ENCODE assay signal across 25 cellular contexts in the genomic region with DNA sequence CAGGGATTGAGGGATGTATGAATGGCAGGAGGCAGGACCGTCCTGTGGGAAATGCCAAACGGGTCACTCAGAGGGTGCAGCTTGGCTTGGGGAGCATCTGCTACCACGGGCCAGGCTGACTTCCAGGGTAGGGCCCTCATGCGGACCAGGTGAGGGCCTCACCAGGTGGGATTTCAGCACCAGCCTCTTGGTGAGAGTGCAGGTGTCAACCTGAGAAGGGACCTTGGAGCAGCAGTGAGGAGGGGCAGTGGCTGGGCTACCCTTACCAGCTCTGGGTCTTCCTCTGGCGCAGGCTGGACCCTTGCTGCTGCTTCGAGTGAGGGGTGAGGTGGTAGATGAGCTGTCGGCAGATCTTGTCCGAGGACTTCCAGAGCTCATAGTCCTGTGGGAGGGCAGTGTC. TPM values are rescaled to one million over a fixed set of nuclear protein-coding genes. Genes with fewer than 3 reads are reported as not detected.
DNase-seq lines count a peak whose midpoint lies in the region; ATAC-seq, FAIRE-seq and TF ChIP-seq lines count a peak whose summit lies in the region.
"Had no signal": no experiment of that assay in that cellular context is flagged by ENCODE, and none has a peak within 500 bp of the region (broad histone marks: within the 10 kb centered on the region; RNA-seq: fewer than 3 reads in every experiment).

No MANE protein-coding gene starts in this region.

- H2AFZ ChIP-seq in HepG2 (ENCODE audit: low read length), result no peak overlapping the region

- DNase-seq in HepG2 (ENCODE audit: low spot score) (no peak), right lobe of liver (no peak), pancreas (peak in 1 of 6 donors; percentile 50), tibial nerve (ENCODE audit: low spot score in 2 of 2) (no peak), NCI-H748 (lab: John Stamatoyannopoulos, UW; ENCODE audit: unreplicated experiment) (no peak)
- no peak for DNase-seq in CD4-positive, alpha-beta memory T cell
- DNase-seq: AML-193, DMS53, GDM1, GOT3, HCEC 1CT, KG1, NCI-H1105, NCI-H146, NCI-H2029, NCI-H226, NCI-H524, OCI-M1, Right ventricle myocardium superior had no signal

- H3K4me1 ChIP-seq in HepG2 (ENCODE audit: insufficient read depth, low read length), result peaks cover 81% of the 10 kb centered on the region
- H3K4me1 ChIP-seq in right lobe of liver, result peaks cover 0 to 9% (median 0%) of the 10 kb centered on the region in 4 donors
- peaks cover 0 to 13% (median 12%) of the 10 kb centered on the region in 3 donors for H3K4me1 ChIP-seq in pancreas
- peaks cover 0 to 78% (median 30%) of the 10 kb centered on the region in 4 donors for H3K4me1 ChIP-seq in tibial nerve
- peaks cover 4% of the 10 kb centered on the region for H3K4me1 ChIP-seq in CD4-positive, alpha-beta memory T cell (ENCODE audit: insufficient read depth, low read length)

- H3K4me3 ChIP-seq in HepG2 (replicated peaks in 1 of 3; ENCODE audit: insufficient read depth in 1 of 3, low read depth in 2 of 3, low read length in 3 of 3) (no peak overlapping the region), right lobe of liver (no peak overlapping the region), pancreas (no peak overlapping the region), tibial nerve (no peak overlapping the region)
- no peak overlapping the region for H3K4me3 ChIP-seq in CD4-positive, alpha-beta memory T cell (ENCODE audit: low read length in 2 of 2)

- no peaks in the 10 kb centered on the region for H4K20me1 ChIP-seq in HepG2 (ENCODE audit: insufficient read depth, low read length)

- peak overlapping the region; percentile 28; the same call in 1 of the 2 replicates for H3K4me2 ChIP-seq in HepG2 (ENCODE audit: low read depth, low read length)

- H3K36me3 Mint-ChIP-seq in brain, result no peaks in the 10 kb centered on the region
- H3K36me3 Mint-ChIP-seq in CD4-positive, alpha-beta memory T cell, result no peaks in the 10 kb centered on the region
- H3K36me3 Mint-ChIP-seq: CD14-positive monocyte had no signal

- CTCF ChIA-PET in HepG2 (lab: Yijun Ruan, JAX; ENCODE audit: low intra/inter-chr PET ratio, low total read pairs), result no interaction called here
- CTCF ChIA-PET in CD4-positive, alpha-beta memory T cell (lab: Charles Lee; ENCODE audit: partially characterized antibody), result no interaction called here

- peaks cover 10% of the 10 kb centered on the region for H3K79me2 ChIP-seq in HepG2 (ENCODE audit: insufficient read depth, low read length)

- no peak for TF ChIP-seq CTCF in HepG2 (CRISPR knock-in tag; IDR thresholded peaks at IDR 0.05)
- no peak for TF ChIP-seq CTCF in right lobe of liver (IDR thresholded peaks at IDR 0.05)
- no peak for TF ChIP-seq CTCF in brain (conservative IDR thresholded peaks at IDR 0.05)
- no peak for TF ChIP-seq CTCF in pancreas (IDR thresholded peaks at IDR 0.05)
- no peak for TF ChIP-seq CTCF in tibial nerve (IDR thresholded peaks at IDR 0.05)

- no peak overlapping the region for H3K9ac ChIP-seq in HepG2 (ENCODE audit: insufficient read depth, low read depth, low read length)

- TF ChIP-seq EP300 in HepG2 (IDR thresholded peaks at IDR 0.05; ENCODE audit: low read depth in 2 of 2, low read length in 2 of 2) (no peak), HepG2 (CRISPR knock-in tag; IDR thresholded peaks at IDR 0.05; ENCODE audit: borderline replicate concordance) (no peak), tibial nerve (IDR thresholded peaks at IDR 0.05) (no peak)

- peaks cover 46% of the 10 kb centered on the region for H3K4me1 Mint-ChIP-seq in brain
- peaks cover 0 to 6% (median 2%) of the 10 kb centered on the region in 4 donors for H3K4me1 Mint-ChIP-seq in CD4-positive, alpha-beta memory T cell

- no peak overlapping the region for H3K4me3 Mint-ChIP-seq in brain
- H3K4me3 Mint-ChIP-seq in CD4-positive, alpha-beta memory T cell, result no peak overlapping the region
- H3K4me3 Mint-ChIP-seq: CD14-positive monocyte had no signal

- no TSS peak for BruUV-seq in HepG2 (replicated peaks; lab: Mats Ljungman, UMichigan)

- H3K9me3 ChIP-seq in HepG2 (ENCODE audit: low read length) (no peaks in the 10 kb centered on the region), right lobe of liver (no peaks in the 10 kb centered on the region), pancreas (no peaks in the 10 kb centered on the region), tibial nerve (no peaks in the 10 kb centered on the region)
- no peaks in the 10 kb centered on the region for H3K9me3 ChIP-seq in CD4-positive, alpha-beta memory T cell (ENCODE audit: control insufficient read depth in 1 of 2, low read length in 2 of 2)

- in situ Hi-C loops in HepG2 (cut with HindIII; ENCODE audit: extremely low pct_ligation_motif_present, low pct_unique_long_range_greater_than_20kb), result no loop called here

- WGBS in HepG2 (ENCODE audit: low lambda C conversion rate), result 82% methylated on average over 3 of the region's 8 CpGs
- no CpG with 5 or more reads among the region's 8 CpGs for WGBS in right lobe of liver (ENCODE audit: insufficient coverage, low coverage, low lambda C conversion rate, missing lambda C conversion rate)
- 61 to 64% methylated on average over 8 of the region's 8 CpGs for WGBS in pancreas, 2 donors
- 51 to 52% methylated on average over 8 of the region's 8 CpGs for WGBS in tibial nerve, 2 donors

- peaks cover 0 to 2% (median 0%) of the 10 kb centered on the region in 5 experiments for H3K9me3 Mint-ChIP-seq in brain
- no peaks in the 10 kb centered on the region for H3K9me3 Mint-ChIP-seq in CD4-positive, alpha-beta memory T cell
- H3K9me3 Mint-ChIP-seq: CD14-positive monocyte had no signal

- H3K27me3 ChIP-seq in HepG2 (ENCODE audit: control insufficient read depth in 1 of 2, insufficient read depth in 2 of 2, low read length in 2 of 2) (no peaks in the 10 kb centered on the region; a peak in 1 of 5 replicates), right lobe of liver (no peaks in the 10 kb centered on the region), pancreas (no peaks in the 10 kb centered on the region), tibial nerve (no peaks in the 10 kb centered on the region)
- no peaks in the 10 kb centered on the region for H3K27me3 ChIP-seq in CD4-positive, alpha-beta memory T cell (ENCODE audit: insufficient read depth, low read length)

- peaks cover 8 to 19% of the 10 kb centered on the region in 2 experiments; a peak in 4 of 5 replicates for H3K36me3 ChIP-seq in HepG2 (replicated peaks in 1 of 2; ENCODE audit: control insufficient read depth in 1 of 2, insufficient read depth in 2 of 2, low read length in 2 of 2)
- H3K36me3 ChIP-seq in right lobe of liver, result peaks cover 0 to 15% (median 0%) of the 10 kb centered on the region in 4 donors
- H3K36me3 ChIP-seq in pancreas, result peaks cover 0 to 4% (median 0%) of the 10 kb centered on the region in 3 donors
- H3K36me3 ChIP-seq in tibial nerve, result peaks cover 0 to 50% (median 0%) of the 10 kb centered on the region in 3 donors
- H3K36me3 ChIP-seq in CD4-positive, alpha-beta memory T cell (ENCODE audit: insufficient read depth, low read length), result no peaks in the 10 kb centered on the region

- peak overlapping the region in 3 of 5 experiments; percentile 41 to 86 (median 71) for H3K27ac Mint-ChIP-seq in brain
- H3K27ac Mint-ChIP-seq in CD4-positive, alpha-beta memory T cell, result no peak overlapping the region
- H3K27ac Mint-ChIP-seq: CD14-positive monocyte had no signal

- intact Hi-C loops in HepG2 (cut with micrococcal nuclease; ENCODE audit: unreplicated experiment), result loop anchor here (1.0 kb wide), 1 partner anchor 39 kb away; no protein-coding TSS in a partner anchor
- intact Hi-C loops in right lobe of liver (cut with DNase I), result no loop called here
- intact Hi-C loops in pancreas (cut with DNase I), result no loop called here
- intact Hi-C loops in CD4-positive, alpha-beta memory T cell (cut with micrococcal nuclease), result no loop called here

- no peak for TF ChIP-seq RAD21 in HepG2 (CRISPR knock-in tag; IDR thresholded peaks at IDR 0.05)

- POLR2A ChIA-PET in HepG2 (lab: Yijun Ruan, JAX), result interaction anchor here (2.7 to 2.8 kb wide), 2 partner anchors 9 to 38 kb away, joined by 10 to 17 read pairs; no protein-coding TSS in a partner anchor
- POLR2A ChIA-PET in CD4-positive, alpha-beta memory T cell (lab: Charles Lee; ENCODE audit: partially characterized antibody), result no interaction called here

- TF ChIP-seq POLR2A in HepG2 (IDR thresholded peaks at IDR 0.05; ENCODE audit: insufficient read depth in 1 of 2, low read depth in 2 of 2, low read length in 2 of 2) (no peak), right lobe of liver (IDR thresholded peaks at IDR 0.05) (no peak), tibial nerve (IDR thresholded peaks at IDR 0.05) (no peak)

- FAIRE-seq in HepG2 (lab: Jason Lieb, UNC) (no peak), pancreas (lab: Jason Lieb, UNC) (no peak)
- FAIRE-seq: D721Med, GM18507, RCC 7860 had no signal

- ATAC-seq in HepG2 (no peak), right lobe of liver (no peak), pancreas (no peak), HG02885 (IDR thresholded peaks at IDR 0.05; ENCODE audit: poor library complexity, unreplicated experiment) (no peak)

- H3K27ac ChIP-seq in HepG2 (ENCODE audit: extremely low read length, insufficient read depth, low read length) (peak overlapping the region; percentile 34), right lobe of liver (no peak overlapping the region), pancreas (peak overlapping the region; percentile 8 to 55 (median 39)), tibial nerve (peak overlapping the region; percentile 70 to 98 (median 94))
- no peak overlapping the region for H3K27ac ChIP-seq in CD4-positive, alpha-beta memory T cell (ENCODE audit: low read depth, low read length)

- H3K27me3 Mint-ChIP-seq in brain, result no peaks in the 10 kb centered on the region
- H3K27me3 Mint-ChIP-seq in CD4-positive, alpha-beta memory T cell, result no peaks in the 10 kb centered on the region

RNA-seq across cellular contexts. Expression of a gene that starts 4.9 kb away (rescaled TPM):
- 5.7 and 11.8 TPM in 2 replicates for total RNA-seq in HepG2 (2016; rRNA removed; fragmentation: Illumina TruSeq; extraction: Trizol)
- total RNA-seq in HepG2 (2016; cell fraction: cytosol; rRNA removed; fragmentation: Illumina TruSeq; extraction: Trizol; ENCODE audit: low read depth), result 14.2 and 14.4 TPM in 2 replicates
- 5.6 and 12.5 TPM in 2 replicates for total RNA-seq in HepG2 (2016; cell fraction: insoluble cytoplasmic fraction; rRNA removed; fragmentation: Illumina TruSeq; extraction: Trizol)
- total RNA-seq in HepG2 (2016; cell fraction: membrane; rRNA removed; fragmentation: Illumina TruSeq; extraction: Trizol), result 14.8 and 16.4 TPM in 2 replicates
- 10.7 and 13.7 TPM in 2 replicates for total RNA-seq in HepG2 (2016; cell fraction: nucleus; rRNA removed; fragmentation: Illumina TruSeq; extraction: Trizol)
- 34.8 and 48.8 TPM in 2 replicates for polyA plus RNA-seq in HepG2 (2011; rRNA removed)
- polyA plus RNA-seq in HepG2 (2011; cell fraction: cytosol; rRNA removed), result 18.6 and 35.0 TPM in 2 replicates
- polyA plus RNA-seq in HepG2 (2011; cell fraction: nucleus; rRNA removed), result 225 and 265 TPM in 2 replicates
- polyA plus RNA-seq in HepG2 (2012), result 19.0 and 24.1 TPM in 2 replicates
- polyA plus RNA-seq in HepG2 (2016; cell fraction: cytosol; fragmentation: Illumina TruSeq; extraction: Trizol; ENCODE audit: low read depth), result 15.3 and 17.1 TPM in 2 replicates
- 8.8 and 9.2 TPM in 2 replicates for polyA plus RNA-seq in HepG2 (2016; cell fraction: insoluble cytoplasmic fraction; fragmentation: Illumina TruSeq; extraction: Trizol; ENCODE audit: low read depth)
- polyA plus RNA-seq in HepG2 (2016; cell fraction: membrane; fragmentation: Illumina TruSeq; extraction: Trizol; ENCODE audit: low read depth), result 17.8 and 17.9 TPM in 2 replicates
- 32.8 and 35.7 TPM in 2 replicates for polyA plus RNA-seq in HepG2 (2016; cell fraction: nucleus; fragmentation: Illumina TruSeq; extraction: Trizol; ENCODE audit: insufficient read depth, low read depth)
- 24.5 TPM in 1 of 2 replicates, not detected in the other for polyA minus RNA-seq in HepG2 (2011; rRNA and poly(A)+ RNA removed; ENCODE audit: low replicate concordance)
- 5.7 and 8.9 TPM in 2 replicates for polyA minus RNA-seq in HepG2 (2011; cell fraction: cytosol; rRNA and poly(A)+ RNA removed)
- polyA minus RNA-seq in HepG2 (2011; cell fraction: nucleus; rRNA and poly(A)+ RNA removed), result 13.3 and 13.4 TPM in 2 replicates
- total RNA-seq in right lobe of liver, result 10 to 100 TPM; 11.8 to 28.0 (median 21.5) TPM
- 14.5 TPM for polyA plus RNA-seq in brain (ENCODE audit: insufficient read depth, low read depth, low replicate concordance)
- total RNA-seq in pancreas, result 10 to 100 TPM in 3 of 6 donors, 1 to 10 TPM in 3; 8.3 to 20.2 (median 9.8) TPM
- polyA plus RNA-seq in pancreas, result 100 to 1,000 TPM; 101 to 106 TPM
- total RNA-seq in tibial nerve, result 10 to 100 TPM; 33.5 to 55.7 (median 40.2) TPM
- under 1 TPM in 1 of 2 experiments, not detected in 1; 0.19 TPM for total RNA-seq in CD4-positive, alpha-beta memory T cell
- under 1 TPM in 1 of 2 donors, not detected in 1; 0.40 TPM for polyA plus RNA-seq in CD4-positive, alpha-beta memory T cell

RNA-seq across cellular contexts. Expression of a gene that starts 15.0 kb away (rescaled TPM):
- total RNA-seq in HepG2 (2016; rRNA removed; fragmentation: Illumina TruSeq; extraction: Trizol) (11.6 and 29.9 TPM in 2 replicates), right lobe of liver (100 to 1,000 TPM in 5 of 6 experiments, 10 to 100 TPM in 1; 97.6 to 154 (median 140) TPM), pancreas (10 to 100 TPM; 23.5 to 60.1 (median 42.8) TPM), tibial nerve (10 to 100 TPM in 3 of 4 donors, 1 to 10 TPM in 1; 5.9 to 16.9 (median 15.8) TPM)
- total RNA-seq in HepG2 (2016; cell fraction: cytosol; rRNA removed; fragmentation: Illumina TruSeq; extraction: Trizol; ENCODE audit: low read depth), result 6.9 and 7.0 TPM in 2 replicates
- 14.5 and 27.5 TPM in 2 replicates for total RNA-seq in HepG2 (2016; cell fraction: insoluble cytoplasmic fraction; rRNA removed; fragmentation: Illumina TruSeq; extraction: Trizol)
- 8.2 and 14.5 TPM in 2 replicates for total RNA-seq in HepG2 (2016; cell fraction: membrane; rRNA removed; fragmentation: Illumina TruSeq; extraction: Trizol)
- 30.4 and 31.0 TPM in 2 replicates for total RNA-seq in HepG2 (2016; cell fraction: nucleus; rRNA removed; fragmentation: Illumina TruSeq; extraction: Trizol)
- polyA plus RNA-seq in HepG2 (2011; rRNA removed) (103 and 150 TPM in 2 replicates), brain (ENCODE audit: insufficient read depth, low read depth, low replicate concordance) (5.1 TPM), pancreas (100 to 1,000 TPM in 1 of 2 donors, 10 to 100 TPM in 1; 92.9 to 195 TPM)
- 81.5 and 120 TPM in 2 replicates for polyA plus RNA-seq in HepG2 (2011; cell fraction: cytosol; rRNA removed)
- 371 and 443 TPM in 2 replicates for polyA plus RNA-seq in HepG2 (2011; cell fraction: nucleus; rRNA removed)
- 45.9 and 52.6 TPM in 2 replicates for polyA plus RNA-seq in HepG2 (2012)
- polyA plus RNA-seq in HepG2 (2016; cell fraction: cytosol; fragmentation: Illumina TruSeq; extraction: Trizol; ENCODE audit: low read depth), result 8.9 and 10.2 TPM in 2 replicates
- polyA plus RNA-seq in HepG2 (2016; cell fraction: insoluble cytoplasmic fraction; fragmentation: Illumina TruSeq; extraction: Trizol; ENCODE audit: low read depth), result 15.2 and 17.2 TPM in 2 replicates
- polyA plus RNA-seq in HepG2 (2016; cell fraction: membrane; fragmentation: Illumina TruSeq; extraction: Trizol; ENCODE audit: low read depth), result 11.3 and 13.6 TPM in 2 replicates
- 74.0 and 82.3 TPM in 2 replicates for polyA plus RNA-seq in HepG2 (2016; cell fraction: nucleus; fragmentation: Illumina TruSeq; extraction: Trizol; ENCODE audit: insufficient read depth, low read depth)
- polyA minus RNA-seq in HepG2 (2011; rRNA and poly(A)+ RNA removed; ENCODE audit: low replicate concordance), result 7.2 and 119 TPM in 2 replicates
- 46.0 and 49.6 TPM in 2 replicates for polyA minus RNA-seq in HepG2 (2011; cell fraction: cytosol; rRNA and poly(A)+ RNA removed)
- polyA minus RNA-seq in HepG2 (2011; cell fraction: nucleus; rRNA and poly(A)+ RNA removed), result 35.4 and 41.2 TPM in 2 replicates
- total RNA-seq in CD4-positive, alpha-beta memory T cell, result 10 to 100 TPM; 27.1 to 28.3 TPM
- polyA plus RNA-seq in CD4-positive, alpha-beta memory T cell, result 10 to 100 TPM; 11.9 to 18.1 TPM

RNA-seq across cellular contexts. Expression of a gene that starts 32.1 kb away (rescaled TPM):
- total RNA-seq in HepG2 (2016; rRNA removed; fragmentation: Illumina TruSeq; extraction: Trizol) (209 and 287 TPM in 2 replicates), right lobe of liver (100 to 1,000 TPM in 2 of 6 experiments, 10 to 100 TPM in 4; 43.3 to 180 (median 53.4) TPM), pancreas (10 to 100 TPM; 15.9 to 36.1 (median 27.8) TPM), tibial nerve (100 to 1,000 TPM in 3 of 4 donors, 10 to 100 TPM in 1; 98.7 to 127 (median 111) TPM)
- total RNA-seq in HepG2 (2016; cell fraction: cytosol; rRNA removed; fragmentation: Illumina TruSeq; extraction: Trizol; ENCODE audit: low read depth), result 29.0 and 31.7 TPM in 2 replicates
- 214 and 298 TPM in 2 replicates for total RNA-seq in HepG2 (2016; cell fraction: insoluble cytoplasmic fraction; rRNA removed; fragmentation: Illumina TruSeq; extraction: Trizol)
- total RNA-seq in HepG2 (2016; cell fraction: membrane; rRNA removed; fragmentation: Illumina TruSeq; extraction: Trizol), result 35.4 and 36.1 TPM in 2 replicates
- total RNA-seq in HepG2 (2016; cell fraction: nucleus; rRNA removed; fragmentation: Illumina TruSeq; extraction: Trizol), result 83.7 and 87.5 TPM in 2 replicates
- polyA plus RNA-seq in HepG2 (2011; rRNA removed) (107 and 110 TPM in 2 replicates), brain (ENCODE audit: insufficient read depth, low read depth, low replicate concordance) (130 TPM), pancreas (10 to 100 TPM; 30.6 to 58.1 TPM)
- polyA plus RNA-seq in HepG2 (2011; cell fraction: cytosol; rRNA removed), result 278 and 291 TPM in 2 replicates
- 55.5 and 61.4 TPM in 2 replicates for polyA plus RNA-seq in HepG2 (2011; cell fraction: nucleus; rRNA removed)
- polyA plus RNA-seq in HepG2 (2012), result 178 and 251 TPM in 2 replicates
- 35.3 and 40.6 TPM in 2 replicates for polyA plus RNA-seq in HepG2 (2016; cell fraction: cytosol; fragmentation: Illumina TruSeq; extraction: Trizol; ENCODE audit: low read depth)
- polyA plus RNA-seq in HepG2 (2016; cell fraction: insoluble cytoplasmic fraction; fragmentation: Illumina TruSeq; extraction: Trizol; ENCODE audit: low read depth), result 420 and 438 TPM in 2 replicates
- 35.8 and 37.4 TPM in 2 replicates for polyA plus RNA-seq in HepG2 (2016; cell fraction: membrane; fragmentation: Illumina TruSeq; extraction: Trizol; ENCODE audit: low read depth)
- 132 and 146 TPM in 2 replicates for polyA plus RNA-seq in HepG2 (2016; cell fraction: nucleus; fragmentation: Illumina TruSeq; extraction: Trizol; ENCODE audit: insufficient read depth, low read depth)
- 134 and 369 TPM in 2 replicates for polyA minus RNA-seq in HepG2 (2011; rRNA and poly(A)+ RNA removed; ENCODE audit: low replicate concordance)
- 72.3 and 74.0 TPM in 2 replicates for polyA minus RNA-seq in HepG2 (2011; cell fraction: cytosol; rRNA and poly(A)+ RNA removed)
- 83.2 and 93.4 TPM in 2 replicates for polyA minus RNA-seq in HepG2 (2011; cell fraction: nucleus; rRNA and poly(A)+ RNA removed)
- 10 to 100 TPM; 77.6 to 85.0 TPM for total RNA-seq in CD4-positive, alpha-beta memory T cell
- 100 to 1,000 TPM in 1 of 2 donors, 10 to 100 TPM in 1; 62.6 to 102 TPM for polyA plus RNA-seq in CD4-positive, alpha-beta memory T cell

RNA-seq across cellular contexts. Expression of a gene that starts 33.0 kb away (rescaled TPM):
- total RNA-seq in HepG2 (2016; rRNA removed; fragmentation: Illumina TruSeq; extraction: Trizol), result 125 and 128 TPM in 2 replicates
- 57.0 and 62.1 TPM in 2 replicates for total RNA-seq in HepG2 (2016; cell fraction: cytosol; rRNA removed; fragmentation: Illumina TruSeq; extraction: Trizol; ENCODE audit: low read depth)
- total RNA-seq in HepG2 (2016; cell fraction: insoluble cytoplasmic fraction; rRNA removed; fragmentation: Illumina TruSeq; extraction: Trizol), result 114 and 129 TPM in 2 replicates
- total RNA-seq in HepG2 (2016; cell fraction: membrane; rRNA removed; fragmentation: Illumina TruSeq; extraction: Trizol), result 156 and 159 TPM in 2 replicates
- total RNA-seq in HepG2 (2016; cell fraction: nucleus; rRNA removed; fragmentation: Illumina TruSeq; extraction: Trizol), result 69.6 and 73.3 TPM in 2 replicates
- 245 and 282 TPM in 2 replicates for polyA plus RNA-seq in HepG2 (2011; rRNA removed)
- polyA plus RNA-seq in HepG2 (2011; cell fraction: cytosol; rRNA removed), result 177 and 210 TPM in 2 replicates
- 217 and 220 TPM in 2 replicates for polyA plus RNA-seq in HepG2 (2011; cell fraction: nucleus; rRNA removed)
- polyA plus RNA-seq in HepG2 (2012), result 123 and 145 TPM in 2 replicates
- polyA plus RNA-seq in HepG2 (2016; cell fraction: cytosol; fragmentation: Illumina TruSeq; extraction: Trizol; ENCODE audit: low read depth), result 33.4 and 34.1 TPM in 2 replicates
- polyA plus RNA-seq in HepG2 (2016; cell fraction: insoluble cytoplasmic fraction; fragmentation: Illumina TruSeq; extraction: Trizol; ENCODE audit: low read depth), result 101 and 109 TPM in 2 replicates
- 91.3 and 96.0 TPM in 2 replicates for polyA plus RNA-seq in HepG2 (2016; cell fraction: membrane; fragmentation: Illumina TruSeq; extraction: Trizol; ENCODE audit: low read depth)
- polyA plus RNA-seq in HepG2 (2016; cell fraction: nucleus; fragmentation: Illumina TruSeq; extraction: Trizol; ENCODE audit: insufficient read depth, low read depth), result 119 and 131 TPM in 2 replicates
- 194 and 636 TPM in 2 replicates for polyA minus RNA-seq in HepG2 (2011; rRNA and poly(A)+ RNA removed; ENCODE audit: low replicate concordance)
- polyA minus RNA-seq in HepG2 (2011; cell fraction: cytosol; rRNA and poly(A)+ RNA removed), result 178 and 203 TPM in 2 replicates
- 53.7 and 80.4 TPM in 2 replicates for polyA minus RNA-seq in HepG2 (2011; cell fraction: nucleus; rRNA and poly(A)+ RNA removed)
- 100 to 1,000 TPM in 5 of 6 experiments, 10 to 100 TPM in 1; 94.0 to 281 (median 213) TPM for total RNA-seq in right lobe of liver
- polyA plus RNA-seq in brain (ENCODE audit: insufficient read depth, low read depth, low replicate concordance), result 91.5 TPM
- 10 to 100 TPM; 41.0 to 55.2 (median 46.3) TPM for total RNA-seq in pancreas
- polyA plus RNA-seq in pancreas, result 10 to 100 TPM; 39.9 to 41.1 TPM
- total RNA-seq in tibial nerve, result 10 to 100 TPM; 74.1 to 87.9 (median 84.6) TPM
- 10 to 100 TPM; 65.0 to 65.5 TPM for total RNA-seq in CD4-positive, alpha-beta memory T cell
- 10 to 100 TPM; 44.2 to 47.3 TPM for polyA plus RNA-seq in CD4-positive, alpha-beta memory T cell

Comparison
In these comparisons a context has a peak if more than half of its experiments do, and no peak if none do; other contexts are left out.
1. H3K27ac ChIP-seq: peak in HepG2 (single experiment), pancreas (4 of 4) and tibial nerve (4 of 4); none in right lobe of liver (0 of 3) and CD4-positive, alpha-beta memory T cell (single experiment).
2. H3K27ac Mint-ChIP-seq: peak in brain (3 of 5); none in CD4-positive, alpha-beta memory T cell (0 of 7).
3. RNA of a gene that starts 4.9 kb away (total RNA-seq): 33.5 to 55.7 TPM in tibial nerve, 11.8 to 28.0 TPM in right lobe of liver, 5.6 to 16.4 TPM in HepG2 and 8.3 to 20.2 TPM in pancreas; 0.19 TPM in CD4-positive, alpha-beta memory T cell; every median in the first group is over 4 times any median in the second.